In genomic region chr13:74073231-74073630, GRCh38 we compare ENCODE assay signal across 20 cellular contexts.
"Had no signal": no experiment of that assay in that cellular context is flagged by ENCODE, and none has a peak within 500 bp of the region (broad histone marks: within the 10 kb centered on the region; RNA-seq: fewer than 3 reads in every experiment).

No MANE protein-coding gene starts in this region.

- H3K4me3 Mint-ChIP-seq: activated CD4-positive, alpha-beta T cell treated with anti-CD3 and anti-CD28 coated beads for 36 hours; activated naive CD8-positive, alpha-beta T cell treated with anti-CD3 and anti-CD28 coated beads for 36 hours; activated T-helper 1 cell treated with anti-CD3 and anti-CD28 coated beads, Interleukin-12 subunit alpha, Interleukin-12 subunit beta, Interleukin-2, Interleukin-4 antibody, amounts not matched to agents 30 ng/mL and 10 ng/mL and 1 ng/mL, durations not matched to agents 14 hours and 24 hours and 36 hours; stimulated activated effector memory CD8-positive, alpha-beta T cell treated with anti-CD3 and anti-CD28 coated beads, Interleukin-12 subunit alpha, Interleukin-12 subunit beta, amount 100 ng/mL, for 72 hours; T-helper 1 cell treated with Interleukin-12 subunit alpha and Interleukin-12 subunit beta and Interleukin-4 antibody, amounts not matched to agents 30 μg/mL and 1 μg/mL, for 36 hours; type B pancreatic cell had no signal

- H3K36me3 ChIP-seq: cardiac muscle cell, right lobe of liver, WERI-Rb-1 had no signal

- H3K27ac Mint-ChIP-seq: activated CD4-positive, alpha-beta T cell treated with anti-CD3 and anti-CD28 coated beads for 36 hours; activated naive CD8-positive, alpha-beta T cell treated with anti-CD3 and anti-CD28 coated beads for 36 hours; activated T-helper 1 cell treated with anti-CD3 and anti-CD28 coated beads, Interleukin-12 subunit alpha, Interleukin-12 subunit beta, Interleukin-2, Interleukin-4 antibody, amounts not matched to agents 30 ng/mL and 10 ng/mL and 1 ng/mL, durations not matched to agents 14 hours and 24 hours and 36 hours; stimulated activated effector memory CD8-positive, alpha-beta T cell treated with anti-CD3 and anti-CD28 coated beads, Interleukin-12 subunit alpha, Interleukin-12 subunit beta, amount 100 ng/mL, for 72 hours; T-helper 1 cell treated with Interleukin-12 subunit alpha and Interleukin-12 subunit beta and Interleukin-4 antibody, amounts not matched to agents 30 μg/mL and 1 μg/mL, for 36 hours; type B pancreatic cell had no signal

- H3K4me3 ChIP-seq: cardiac muscle cell, dorsolateral prefrontal cortex, right lobe of liver, smooth muscle cell, testis had no signal

- ATAC-seq: activated CD4-positive, alpha-beta T cell treated with anti-CD3 and anti-CD28 coated beads for 36 hours; foreskin keratinocyte; left lobe of liver; stimulated activated effector memory CD8-positive, alpha-beta T cell treated with anti-CD3 and anti-CD28 coated beads, Interleukin-12 subunit alpha, Interleukin-12 subunit beta, amount 100 ng/mL, for 72 hours had no signal

- H3K27me3 ChIP-seq: cardiac muscle cell, dorsolateral prefrontal cortex, foreskin keratinocyte, right lobe of liver, testis had no signal

- H3K36me3 Mint-ChIP-seq: stimulated activated effector memory CD8-positive, alpha-beta T cell treated with anti-CD3 and anti-CD28 coated beads, Interleukin-12 subunit alpha, Interleukin-12 subunit beta, amount 100 ng/mL, for 72 hours had no signal

- FAIRE-seq: keratinocyte had no signal

- H3K9me3 ChIP-seq: right lobe of liver, testis had no signal

- H3K9me3 Mint-ChIP-seq: activated naive CD8-positive, alpha-beta T cell treated with anti-CD3 and anti-CD28 coated beads for 36 hours; activated T-helper 1 cell treated with anti-CD3 and anti-CD28 coated beads, Interleukin-12 subunit alpha, Interleukin-12 subunit beta, Interleukin-2, Interleukin-4 antibody, amounts not matched to agents 30 ng/mL and 10 ng/mL and 1 ng/mL, durations not matched to agents 14 hours and 24 hours and 36 hours; T-helper 1 cell treated with Interleukin-12 subunit alpha and Interleukin-12 subunit beta and Interleukin-4 antibody, amounts not matched to agents 30 μg/mL and 1 μg/mL, for 36 hours had no signal

- H3K27ac ChIP-seq: cardiac muscle cell, foreskin keratinocyte, right lobe of liver, testis, WERI-Rb-1 had no signal

- H3K4me2 ChIP-seq: smooth muscle cell had no signal

- DNase-seq: activated CD4-positive, alpha-beta T cell treated with anti-CD3 and anti-CD28 coated beads for 36 hours; activated CD4-positive, alpha-beta T cell treated with anti-CD3 and anti-CD28 coated beads, Interleukin-2, amount 50 U/mL, for 48 hours; activated naive CD8-positive, alpha-beta T cell treated with anti-CD3 and anti-CD28 coated beads for 36 hours; amygdala; dorsolateral prefrontal cortex; foreskin keratinocyte; mammary epithelial cell; midbrain; right lobe of liver; stimulated activated CD4-positive, alpha-beta T cell treated with anti-CD3 and anti-CD28 coated beads, Interleukin-4, amount 100 ng/mL, for 1 hour; testis; WERI-Rb-1 had no signal

- H3K27me3 Mint-ChIP-seq: activated CD4-positive, alpha-beta T cell treated with anti-CD3 and anti-CD28 coated beads for 36 hours; activated naive CD8-positive, alpha-beta T cell treated with anti-CD3 and anti-CD28 coated beads for 36 hours; type B pancreatic cell had no signal
